In the genomic region with DNA sequence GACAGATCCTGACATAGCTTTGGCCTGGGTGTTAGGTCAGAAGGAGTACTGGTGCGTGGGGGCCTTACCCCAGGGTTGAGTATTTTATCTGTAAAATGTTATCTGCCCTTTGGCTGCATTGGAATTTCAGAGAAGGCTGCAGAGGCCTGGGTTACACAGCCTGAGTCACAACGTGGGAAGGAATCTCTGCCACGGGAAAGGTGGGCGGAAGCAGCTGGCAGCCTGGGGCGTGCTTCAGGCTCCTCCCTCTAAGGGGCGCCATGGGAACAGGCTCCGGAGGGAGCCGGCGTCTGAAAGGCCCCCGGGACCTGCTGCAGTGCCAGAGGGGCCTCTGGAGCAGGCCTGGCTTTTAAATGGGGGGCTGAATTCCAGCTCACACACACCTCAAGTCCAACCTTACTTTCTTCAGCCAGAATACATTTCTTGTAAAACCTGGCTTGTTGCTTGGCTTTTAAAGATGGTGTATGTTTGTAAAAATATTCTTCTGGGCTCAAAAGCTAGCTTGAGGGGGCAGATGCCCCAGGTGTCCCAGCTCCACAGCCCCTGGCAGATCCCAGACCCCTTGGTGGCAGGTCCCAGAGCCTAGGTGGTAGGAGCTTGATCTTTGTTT, we compare ENCODE assay signal across 9 cellular contexts.
DNase-seq lines count a peak whose midpoint lies in the region; ATAC-seq, FAIRE-seq and TF ChIP-seq lines count a peak whose summit lies in the region.
"Had no signal": no experiment of that assay in that cellular context is flagged by ENCODE, and none has a peak within 500 bp of the region (broad histone marks: within the 10 kb centered on the region; RNA-seq: fewer than 3 reads in every experiment).

No MANE protein-coding gene starts in this region.

- intact Hi-C loops in kidney (cut with DNase I) = no loop called here

- H2AFZ ChIP-seq in KMS-11 (ENCODE audit: low read depth) = no peak overlapping the region

- TF ChIP-seq CTCF in KMS-11 (conservative IDR thresholded peaks at IDR 0.05; ENCODE audit: low read depth, low read length) (peak; percentile 48), kidney (IDR thresholded peaks at IDR 0.05; ENCODE audit: borderline replicate concordance, extremely low read depth, insufficient read depth) (peak; percentile 13)

- H3K36me3 ChIP-seq in KMS-11 (ENCODE audit: insufficient read depth) = no peaks in the 10 kb centered on the region
- H3K36me3 ChIP-seq in kidney (ENCODE audit: control insufficient read depth in 1 of 2, insufficient read depth in 2 of 2, low read length in 2 of 2) = peaks cover 10 to 19% of the 10 kb centered on the region in 2 donors

- no peaks in the 10 kb centered on the region for H3K9me3 ChIP-seq in kidney (ENCODE audit: control insufficient read depth in 1 of 2, low read length in 2 of 2)
- H3K9me3 ChIP-seq: neutrophil had no signal

- peaks cover 37% of the 10 kb centered on the region for H3K4me1 ChIP-seq in KMS-11 (ENCODE audit: low read depth, poor library complexity, severe bottlenecking)
- H3K4me1 ChIP-seq in kidney (ENCODE audit: control insufficient read depth in 1 of 2, insufficient read depth in 1 of 2, low read depth in 1 of 2, low read length in 2 of 2) = peaks cover 14 to 16% of the 10 kb centered on the region in 2 donors

- DNase-seq in GM04504 (ENCODE audit: low read depth) (peak; percentile 52), kidney (peak; percentile 75), retina (no peak)

- H4K20me1 ChIP-seq in KMS-11 (ENCODE audit: insufficient read depth) = no peaks in the 10 kb centered on the region

- no peak overlapping the region for H3K4me2 ChIP-seq in KMS-11

- H3K27ac ChIP-seq in KMS-11 (no peak overlapping the region), angular gyrus (ENCODE audit: low read depth, low read length) (peak overlapping the region; percentile 51), kidney (ENCODE audit: low read depth in 2 of 2, low read length in 2 of 2) (no peak overlapping the region)
- H3K27ac ChIP-seq: neutrophil had no signal

- no peak overlapping the region for H3K4me3 ChIP-seq in KMS-11 (IDR thresholded peaks at IDR 0.05; ENCODE audit: insufficient read depth, low read depth, low read length)
- no peak overlapping the region for H3K4me3 ChIP-seq in kidney (ENCODE audit: low read length in 2 of 2)

- H3K9ac ChIP-seq in KMS-11 (no peak overlapping the region), kidney (ENCODE audit: low read length in 2 of 2) (no peak overlapping the region)

- no peaks in the 10 kb centered on the region for H3K79me2 ChIP-seq in KMS-11 (ENCODE audit: insufficient read depth, low read depth)

- ATAC-seq in GM18870 (IDR thresholded peaks at IDR 0.05; ENCODE audit: unreplicated experiment) (no peak), GM18909 (IDR thresholded peaks at IDR 0.05; ENCODE audit: poor library complexity, unreplicated experiment) (no peak)

- no peak for FAIRE-seq in kidney (lab: Jason Lieb, UNC)
- FAIRE-seq: TTC549 had no signal

- no peaks in the 10 kb centered on the region for H3K27me3 ChIP-seq in KMS-11 (ENCODE audit: insufficient read depth, low read depth)
- H3K27me3 ChIP-seq: neutrophil had no signal
